1 cellular context compared by ENCODE assay signal in the genomic region with DNA sequence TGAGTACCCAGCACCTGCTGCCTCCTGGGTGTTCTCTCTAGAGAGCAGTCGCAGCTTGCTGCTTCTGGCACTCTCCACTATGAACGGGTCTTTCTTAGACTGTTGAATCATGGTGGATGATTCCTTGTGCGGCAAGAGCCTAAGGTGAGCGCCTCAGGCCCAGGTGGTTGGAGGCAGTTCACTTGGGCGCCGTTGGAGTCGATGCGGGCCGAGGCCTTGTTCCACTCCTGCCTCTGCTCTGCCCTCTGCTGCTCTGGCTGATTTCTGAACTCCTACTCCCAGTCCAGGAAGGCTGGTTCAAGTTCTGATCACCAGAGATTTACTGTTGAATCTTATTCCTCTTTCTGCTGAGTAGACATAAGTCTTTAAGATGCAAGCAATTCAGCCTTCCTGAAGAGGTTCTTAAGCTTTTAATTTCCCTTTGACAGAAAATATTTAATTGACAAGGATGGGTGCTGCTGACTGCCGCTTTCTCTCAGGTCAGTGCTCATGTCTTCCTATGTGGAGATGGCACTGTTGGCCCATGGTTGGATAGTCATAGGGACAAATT.
TF ChIP-seq lines count a peak whose summit lies in the region.

No MANE protein-coding gene starts in this region.

TF ChIP-seq in HepG2, 621 proteins besides CTCF, POLR2A, EP300 and RAD21:
- TF ChIP-seq ZNF549 (CRISPR knock-in tag; IDR thresholded peaks at IDR 0.05) (no peak), MAFF (IDR thresholded peaks at IDR 0.05; ENCODE audit: low read depth, low read length) (peak; percentile 73), SMARCE1 (IDR thresholded peaks at IDR 0.05; ENCODE audit: borderline replicate concordance) (no peak), ZNF788 (CRISPR knock-in tag; IDR thresholded peaks at IDR 0.05; ENCODE audit: borderline replicate concordance) (no peak), ZNF383 (CRISPR knock-in tag; IDR thresholded peaks at IDR 0.05; ENCODE audit: borderline replicate concordance) (no peak), MAFK (conservative IDR thresholded peaks at IDR 0.05 in 1 of 2, IDR thresholded peaks at IDR 0.05 in 1 of 2; ENCODE audit: low read length in 2 of 2) (peak; percentile 67 to 85), NRL (CRISPR knock-in tag; IDR thresholded peaks at IDR 0.05; ENCODE audit: borderline replicate concordance) (no peak), HNF4G (IDR thresholded peaks at IDR 0.05; ENCODE audit: borderline replicate concordance, low read depth, low read length) (no peak), HNF4G (CRISPR knock-in tag; IDR thresholded peaks at IDR 0.05; ENCODE audit: borderline replicate concordance, low read depth) (no peak), ZFP62 (CRISPR knock-in tag; IDR thresholded peaks at IDR 0.05) (no peak), TCF7L2 (IDR thresholded peaks at IDR 0.05; ENCODE audit: low read depth, low read length) (no peak), BCL6 (CRISPR knock-in tag; IDR thresholded peaks at IDR 0.05) (no peak)
